1 cellular context compared by ENCODE assay signal in the genomic region with DNA sequence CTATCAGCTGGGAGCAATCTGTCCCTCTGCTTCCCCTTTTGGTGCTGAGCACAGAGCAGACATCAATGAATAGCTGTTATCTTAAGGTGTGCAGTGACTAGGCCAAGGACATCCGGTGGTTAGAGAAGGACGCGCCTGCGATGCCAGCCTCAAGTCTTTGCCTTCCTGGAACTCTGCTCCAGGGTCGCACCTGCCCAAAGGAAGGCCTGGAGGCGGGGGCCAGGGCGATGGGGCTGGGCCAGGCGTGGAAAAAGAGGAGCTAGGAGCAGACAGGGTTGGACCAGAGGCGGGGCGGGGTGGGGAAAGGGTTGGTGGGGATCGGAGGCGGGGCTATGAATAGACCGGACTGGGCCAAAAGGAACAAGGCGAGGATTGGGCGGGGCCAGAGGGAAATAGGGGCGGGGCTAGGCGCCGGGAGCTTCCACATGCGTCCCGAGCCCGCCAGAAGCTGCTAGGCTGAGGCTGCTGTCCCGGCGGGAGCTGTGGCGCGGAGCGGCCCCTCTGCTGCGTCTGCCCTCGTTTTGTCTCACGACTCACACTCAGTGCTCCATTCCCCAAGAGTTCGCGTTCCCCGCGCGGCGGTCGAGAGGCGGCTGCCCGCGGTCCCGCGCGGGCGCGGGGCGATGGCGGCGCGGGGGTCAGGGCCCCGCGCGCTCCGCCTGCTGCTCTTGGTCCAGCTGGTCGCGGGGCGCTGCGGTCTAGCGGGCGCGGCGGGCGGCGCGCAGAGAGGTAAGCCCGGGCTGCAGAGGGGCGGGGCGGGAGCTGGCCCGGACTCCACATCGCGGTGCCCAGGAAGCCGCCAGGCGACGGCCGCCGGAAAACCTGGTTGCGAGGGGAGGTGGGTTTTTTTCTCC.
TF ChIP-seq lines count a peak whose summit lies in the region.

A gene (plus strand): TSS at position 424 of the 854 bp plus-strand sequence. CDS start 200 bp downstream, at position 624.

TF ChIP-seq in HepG2, 621 proteins besides CTCF, POLR2A, EP300 and RAD21 (continued from another document and continues in another):
- TF ChIP-seq, protein P1, sequence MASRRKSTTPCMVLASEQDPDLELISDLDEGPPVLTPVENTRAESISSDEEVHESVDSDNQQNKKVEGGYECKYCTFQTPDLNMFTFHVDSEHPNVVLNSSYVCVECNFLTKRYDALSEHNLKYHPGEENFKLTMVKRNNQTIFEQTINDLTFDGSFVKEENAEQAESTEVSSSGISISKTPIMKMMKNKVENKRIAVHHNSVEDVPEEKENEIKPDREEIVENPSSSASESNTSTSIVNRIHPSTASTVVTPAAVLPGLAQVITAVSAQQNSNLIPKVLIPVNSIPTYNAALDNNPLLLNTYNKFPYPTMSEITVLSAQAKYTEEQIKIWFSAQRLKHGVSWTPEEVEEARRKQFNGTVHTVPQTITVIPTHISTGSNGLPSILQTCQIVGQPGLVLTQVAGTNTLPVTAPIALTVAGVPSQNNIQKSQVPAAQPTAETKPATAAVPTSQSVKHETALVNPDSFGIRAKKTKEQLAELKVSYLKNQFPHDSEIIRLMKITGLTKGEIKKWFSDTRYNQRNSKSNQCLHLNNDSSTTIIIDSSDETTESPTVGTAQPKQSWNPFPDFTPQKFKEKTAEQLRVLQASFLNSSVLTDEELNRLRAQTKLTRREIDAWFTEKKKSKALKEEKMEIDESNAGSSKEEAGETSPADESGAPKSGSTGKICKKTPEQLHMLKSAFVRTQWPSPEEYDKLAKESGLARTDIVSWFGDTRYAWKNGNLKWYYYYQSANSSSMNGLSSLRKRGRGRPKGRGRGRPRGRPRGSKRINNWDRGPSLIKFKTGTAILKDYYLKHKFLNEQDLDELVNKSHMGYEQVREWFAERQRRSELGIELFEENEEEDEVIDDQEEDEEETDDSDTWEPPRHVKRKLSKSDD (CRISPR knock-in tag; IDR thresholded peaks at IDR 0.05; ENCODE audit: low read depth), result no peak
- TF ChIP-seq KDM2A (CRISPR knock-in tag; IDR thresholded peaks at IDR 0.05; ENCODE audit: borderline replicate concordance, low read depth), result 0 out of 2 replicates have a peak, but pooled peaks have one; percentile 40
- TF ChIP-seq ZFP37 (CRISPR knock-in tag; IDR thresholded peaks at IDR 0.05; ENCODE audit: borderline replicate concordance), result no peak
- TF ChIP-seq ZNF24 (IDR thresholded peaks at IDR 0.05), result no peak
- peak; percentile 51; the same call in 1 of the 2 replicates for TF ChIP-seq GABPB1 (CRISPR knock-in tag; IDR thresholded peaks at IDR 0.05)
- TF ChIP-seq GATA4 (IDR thresholded peaks at IDR 0.05; ENCODE audit: borderline replicate concordance, low read depth), result no peak
- TF ChIP-seq, protein P2, sequence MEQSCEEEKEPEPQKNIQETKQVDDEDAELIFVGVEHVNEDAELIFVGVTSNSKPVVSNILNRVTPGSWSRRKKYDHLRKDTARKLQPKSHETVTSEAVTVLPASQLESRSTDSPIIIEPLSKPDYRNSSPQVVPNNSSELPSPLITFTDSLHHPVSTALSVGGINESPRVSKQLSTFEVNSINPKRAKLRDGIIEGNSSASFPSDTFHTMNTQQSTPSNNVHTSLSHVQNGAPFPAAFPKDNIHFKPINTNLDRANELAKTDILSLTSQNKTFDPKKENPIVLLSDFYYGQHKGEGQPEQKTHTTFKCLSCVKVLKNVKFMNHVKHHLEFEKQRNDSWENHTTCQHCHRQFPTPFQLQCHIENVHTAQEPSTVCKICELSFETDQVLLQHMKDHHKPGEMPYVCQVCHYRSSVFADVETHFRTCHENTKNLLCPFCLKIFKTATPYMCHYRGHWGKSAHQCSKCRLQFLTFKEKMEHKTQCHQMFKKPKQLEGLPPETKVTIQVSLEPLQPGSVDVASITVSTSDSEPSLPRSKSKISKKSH (CRISPR knock-in tag; IDR thresholded peaks at IDR 0.05; ENCODE audit: borderline replicate concordance), result no peak
- no peak for TF ChIP-seq HNF4A (CRISPR knock-in tag; IDR thresholded peaks at IDR 0.05)
- TF ChIP-seq ZMAT3 (CRISPR knock-in tag; conservative IDR thresholded peaks at IDR 0.05), result 0 out of 2 replicates have a peak, but pooled peaks have one; percentile 27
- TF ChIP-seq, protein P3, sequence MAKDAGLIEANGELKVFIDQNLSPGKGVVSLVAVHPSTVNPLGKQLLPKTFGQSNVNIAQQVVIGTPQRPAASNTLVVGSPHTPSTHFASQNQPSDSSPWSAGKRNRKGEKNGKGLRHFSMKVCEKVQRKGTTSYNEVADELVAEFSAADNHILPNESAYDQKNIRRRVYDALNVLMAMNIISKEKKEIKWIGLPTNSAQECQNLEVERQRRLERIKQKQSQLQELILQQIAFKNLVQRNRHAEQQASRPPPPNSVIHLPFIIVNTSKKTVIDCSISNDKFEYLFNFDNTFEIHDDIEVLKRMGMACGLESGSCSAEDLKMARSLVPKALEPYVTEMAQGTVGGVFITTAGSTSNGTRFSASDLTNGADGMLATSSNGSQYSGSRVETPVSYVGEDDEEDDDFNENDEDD (CRISPR knock-in tag; IDR thresholded peaks at IDR 0.05; ENCODE audit: borderline replicate concordance), result no peak; the same call in 1 of the 2 replicates
- TF ChIP-seq RBFOX2 (IDR thresholded peaks at IDR 0.05; ENCODE audit: low read depth, low read length), result peak; percentile 69
- TF ChIP-seq PAX8 (CRISPR knock-in tag; IDR thresholded peaks at IDR 0.05; ENCODE audit: borderline replicate concordance), result no peak
- no peak for TF ChIP-seq TBP (CRISPR knock-in tag; IDR thresholded peaks at IDR 0.05)
- TF ChIP-seq, protein P4, sequence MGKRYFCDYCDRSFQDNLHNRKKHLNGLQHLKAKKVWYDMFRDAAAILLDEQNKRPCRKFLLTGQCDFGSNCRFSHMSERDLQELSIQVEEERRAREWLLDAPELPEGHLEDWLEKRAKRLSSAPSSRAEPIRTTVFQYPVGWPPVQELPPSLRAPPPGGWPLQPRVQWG (CRISPR knock-in tag; IDR thresholded peaks at IDR 0.05; ENCODE audit: borderline replicate concordance, low read depth), result no peak
- TF ChIP-seq MEIS1 (CRISPR knock-in tag; IDR thresholded peaks at IDR 0.05; ENCODE audit: borderline replicate concordance), result no peak
- TF ChIP-seq MED8 (CRISPR knock-in tag; IDR thresholded peaks at IDR 0.05; ENCODE audit: insufficient replicate concordance), result no peak
- no peak for TF ChIP-seq SMAD3 (CRISPR knock-in tag; IDR thresholded peaks at IDR 0.05)
- TF ChIP-seq, protein P5, sequence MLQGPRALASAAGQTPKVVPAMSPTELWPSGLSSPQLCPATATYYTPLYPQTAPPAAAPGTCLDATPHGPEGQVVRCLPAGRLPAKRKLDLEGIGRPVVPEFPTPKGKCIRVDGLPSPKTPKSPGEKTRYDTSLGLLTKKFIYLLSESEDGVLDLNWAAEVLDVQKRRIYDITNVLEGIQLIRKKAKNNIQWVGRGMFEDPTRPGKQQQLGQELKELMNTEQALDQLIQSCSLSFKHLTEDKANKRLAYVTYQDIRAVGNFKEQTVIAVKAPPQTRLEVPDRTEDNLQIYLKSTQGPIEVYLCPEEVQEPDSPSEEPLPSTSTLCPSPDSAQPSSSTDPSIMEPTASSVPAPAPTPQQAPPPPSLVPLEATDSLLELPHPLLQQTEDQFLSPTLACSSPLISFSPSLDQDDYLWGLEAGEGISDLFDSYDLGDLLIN (CRISPR knock-in tag; IDR thresholded peaks at IDR 0.05; ENCODE audit: borderline replicate concordance), result no peak
- no peak for TF ChIP-seq FOSL2 (CRISPR knock-in tag; IDR thresholded peaks at IDR 0.05)
- no peak for TF ChIP-seq SETDB1 (CRISPR knock-in tag; IDR thresholded peaks at IDR 0.05; ENCODE audit: borderline replicate concordance)
- no peak for TF ChIP-seq REL (CRISPR knock-in tag; conservative IDR thresholded peaks at IDR 0.05)
- TF ChIP-seq NFE2L2 (IDR thresholded peaks at IDR 0.05; ENCODE audit: low read length), result no peak
- no peak for TF ChIP-seq ZNF33B (CRISPR knock-in tag; IDR thresholded peaks at IDR 0.05)
- TF ChIP-seq FOXK1 (CRISPR knock-in tag; IDR thresholded peaks at IDR 0.05; ENCODE audit: borderline replicate concordance, low read depth), result no peak
- TF ChIP-seq PCBP1 (IDR thresholded peaks at IDR 0.05; ENCODE audit: borderline replicate concordance, low read depth, low read length), result no peak
- peak; percentile 21; the same call in 1 of the 2 replicates for TF ChIP-seq YEATS4 (CRISPR knock-in tag; IDR thresholded peaks at IDR 0.05; ENCODE audit: borderline replicate concordance)
- TF ChIP-seq, protein P6, sequence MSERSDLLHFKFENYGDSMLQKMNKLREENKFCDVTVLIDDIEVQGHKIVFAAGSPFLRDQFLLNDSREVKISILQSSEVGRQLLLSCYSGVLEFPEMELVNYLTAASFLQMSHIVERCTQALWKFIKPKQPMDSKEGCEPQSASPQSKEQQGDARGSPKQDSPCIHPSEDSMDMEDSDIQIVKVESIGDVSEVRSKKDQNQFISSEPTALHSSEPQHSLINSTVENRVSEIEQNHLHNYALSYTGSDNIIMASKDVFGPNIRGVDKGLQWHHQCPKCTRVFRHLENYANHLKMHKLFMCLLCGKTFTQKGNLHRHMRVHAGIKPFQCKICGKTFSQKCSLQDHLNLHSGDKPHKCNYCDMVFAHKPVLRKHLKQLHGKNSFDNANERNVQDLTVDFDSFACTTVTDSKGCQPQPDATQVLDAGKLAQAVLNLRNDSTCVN (CRISPR knock-in tag; IDR thresholded peaks at IDR 0.05; ENCODE audit: borderline replicate concordance), result no peak
- no peak; the same call in 1 of the 2 replicates for TF ChIP-seq DMAP1 (CRISPR knock-in tag; IDR thresholded peaks at IDR 0.05)
- TF ChIP-seq KAT2B (IDR thresholded peaks at IDR 0.05; ENCODE audit: borderline replicate concordance, low read depth, low read length), result no peak
- TF ChIP-seq, protein P7, sequence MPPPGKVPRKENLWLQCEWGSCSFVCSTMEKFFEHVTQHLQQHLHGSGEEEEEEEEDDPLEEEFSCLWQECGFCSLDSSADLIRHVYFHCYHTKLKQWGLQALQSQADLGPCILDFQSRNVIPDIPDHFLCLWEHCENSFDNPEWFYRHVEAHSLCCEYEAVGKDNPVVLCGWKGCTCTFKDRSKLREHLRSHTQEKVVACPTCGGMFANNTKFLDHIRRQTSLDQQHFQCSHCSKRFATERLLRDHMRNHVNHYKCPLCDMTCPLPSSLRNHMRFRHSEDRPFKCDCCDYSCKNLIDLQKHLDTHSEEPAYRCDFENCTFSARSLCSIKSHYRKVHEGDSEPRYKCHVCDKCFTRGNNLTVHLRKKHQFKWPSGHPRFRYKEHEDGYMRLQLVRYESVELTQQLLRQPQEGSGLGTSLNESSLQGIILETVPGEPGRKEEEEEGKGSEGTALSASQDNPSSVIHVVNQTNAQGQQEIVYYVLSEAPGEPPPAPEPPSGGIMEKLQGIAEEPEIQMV (CRISPR knock-in tag; IDR thresholded peaks at IDR 0.05; ENCODE audit: low read depth), result no peak
- TF ChIP-seq NR2F1 (CRISPR knock-in tag; IDR thresholded peaks at IDR 0.05), result no peak
- peak; percentile 73 for TF ChIP-seq POLR2G (IDR thresholded peaks at IDR 0.05; ENCODE audit: low read depth, low read length)
- TF ChIP-seq NFRKB (IDR thresholded peaks at IDR 0.05), result no peak
- no peak for TF ChIP-seq ELF3 (CRISPR knock-in tag; IDR thresholded peaks at IDR 0.05)
- TF ChIP-seq ZNF562 (CRISPR knock-in tag; IDR thresholded peaks at IDR 0.05; ENCODE audit: borderline replicate concordance), result no peak
- TF ChIP-seq, protein P8, sequence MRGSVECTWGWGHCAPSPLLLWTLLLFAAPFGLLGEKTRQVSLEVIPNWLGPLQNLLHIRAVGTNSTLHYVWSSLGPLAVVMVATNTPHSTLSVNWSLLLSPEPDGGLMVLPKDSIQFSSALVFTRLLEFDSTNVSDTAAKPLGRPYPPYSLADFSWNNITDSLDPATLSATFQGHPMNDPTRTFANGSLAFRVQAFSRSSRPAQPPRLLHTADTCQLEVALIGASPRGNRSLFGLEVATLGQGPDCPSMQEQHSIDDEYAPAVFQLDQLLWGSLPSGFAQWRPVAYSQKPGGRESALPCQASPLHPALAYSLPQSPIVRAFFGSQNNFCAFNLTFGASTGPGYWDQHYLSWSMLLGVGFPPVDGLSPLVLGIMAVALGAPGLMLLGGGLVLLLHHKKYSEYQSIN (CRISPR knock-in tag; IDR thresholded peaks at IDR 0.05; ENCODE audit: borderline replicate concordance), result no peak
- no peak for TF ChIP-seq ZNF251 (CRISPR knock-in tag; IDR thresholded peaks at IDR 0.05)
- TF ChIP-seq NR2F6 (IDR thresholded peaks at IDR 0.05), result no peak
- TF ChIP-seq NR2F6 (CRISPR knock-in tag; IDR thresholded peaks at IDR 0.05), result no peak
- peak; percentile 12 for TF ChIP-seq HNRNPK (IDR thresholded peaks at IDR 0.05; ENCODE audit: low read depth, low read length, poor library complexity, severe bottlenecking)
- TF ChIP-seq ZFX (CRISPR knock-in tag; IDR thresholded peaks at IDR 0.05; ENCODE audit: low read depth), result peak; percentile 43; the same call in 1 of the 2 replicates
- no peak for TF ChIP-seq TGIF2 (CRISPR knock-in tag; IDR thresholded peaks at IDR 0.05)
- TF ChIP-seq KLF16 (CRISPR knock-in tag; IDR thresholded peaks at IDR 0.05), result 0 out of 4 replicates have a peak, but pooled peaks of 1 of the 2 experiments have one; percentile 10
- no peak; the same call in 1 of the 2 replicates for TF ChIP-seq PHF21A (CRISPR knock-in tag; IDR thresholded peaks at IDR 0.05)
- no peak for TF ChIP-seq KLF13 (CRISPR knock-in tag; IDR thresholded peaks at IDR 0.05)
- TF ChIP-seq, protein P9, sequence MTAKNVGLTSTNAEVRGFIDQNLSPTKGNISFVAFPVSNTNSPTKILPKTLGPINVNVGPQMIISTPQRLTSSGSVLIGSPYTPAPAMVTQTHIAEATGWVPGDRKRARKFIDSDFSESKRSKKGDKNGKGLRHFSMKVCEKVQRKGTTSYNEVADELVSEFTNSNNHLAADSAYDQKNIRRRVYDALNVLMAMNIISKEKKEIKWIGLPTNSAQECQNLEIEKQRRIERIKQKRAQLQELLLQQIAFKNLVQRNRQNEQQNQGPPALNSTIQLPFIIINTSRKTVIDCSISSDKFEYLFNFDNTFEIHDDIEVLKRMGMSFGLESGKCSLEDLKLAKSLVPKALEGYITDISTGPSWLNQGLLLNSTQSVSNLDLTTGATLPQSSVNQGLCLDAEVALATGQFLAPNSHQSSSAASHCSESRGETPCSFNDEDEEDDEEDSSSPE (CRISPR knock-in tag; IDR thresholded peaks at IDR 0.05), result peak; percentile 54; the same call in 1 of the 2 replicates
- TF ChIP-seq, protein P10, sequence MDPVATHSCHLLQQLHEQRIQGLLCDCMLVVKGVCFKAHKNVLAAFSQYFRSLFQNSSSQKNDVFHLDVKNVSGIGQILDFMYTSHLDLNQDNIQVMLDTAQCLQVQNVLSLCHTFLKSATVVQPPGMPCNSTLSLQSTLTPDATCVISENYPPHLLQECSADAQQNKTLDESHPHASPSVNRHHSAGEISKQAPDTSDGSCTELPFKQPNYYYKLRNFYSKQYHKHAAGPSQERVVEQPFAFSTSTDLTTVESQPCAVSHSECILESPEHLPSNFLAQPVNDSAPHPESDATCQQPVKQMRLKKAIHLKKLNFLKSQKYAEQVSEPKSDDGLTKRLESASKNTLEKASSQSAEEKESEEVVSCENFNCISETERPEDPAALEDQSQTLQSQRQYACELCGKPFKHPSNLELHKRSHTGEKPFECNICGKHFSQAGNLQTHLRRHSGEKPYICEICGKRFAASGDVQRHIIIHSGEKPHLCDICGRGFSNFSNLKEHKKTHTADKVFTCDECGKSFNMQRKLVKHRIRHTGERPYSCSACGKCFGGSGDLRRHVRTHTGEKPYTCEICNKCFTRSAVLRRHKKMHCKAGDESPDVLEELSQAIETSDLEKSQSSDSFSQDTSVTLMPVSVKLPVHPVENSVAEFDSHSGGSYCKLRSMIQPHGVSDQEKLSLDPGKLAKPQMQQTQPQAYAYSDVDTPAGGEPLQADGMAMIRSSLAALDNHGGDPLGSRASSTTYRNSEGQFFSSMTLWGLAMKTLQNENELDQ (CRISPR knock-in tag; IDR thresholded peaks at IDR 0.05; ENCODE audit: borderline replicate concordance), result no peak
- no peak for TF ChIP-seq DPF2 (CRISPR knock-in tag; IDR thresholded peaks at IDR 0.05; ENCODE audit: borderline replicate concordance, low read depth)
- no peak for TF ChIP-seq MEIS2 (CRISPR knock-in tag; IDR thresholded peaks at IDR 0.05)
